21 cellular contexts compared by ENCODE assay signal in the genomic region with DNA sequence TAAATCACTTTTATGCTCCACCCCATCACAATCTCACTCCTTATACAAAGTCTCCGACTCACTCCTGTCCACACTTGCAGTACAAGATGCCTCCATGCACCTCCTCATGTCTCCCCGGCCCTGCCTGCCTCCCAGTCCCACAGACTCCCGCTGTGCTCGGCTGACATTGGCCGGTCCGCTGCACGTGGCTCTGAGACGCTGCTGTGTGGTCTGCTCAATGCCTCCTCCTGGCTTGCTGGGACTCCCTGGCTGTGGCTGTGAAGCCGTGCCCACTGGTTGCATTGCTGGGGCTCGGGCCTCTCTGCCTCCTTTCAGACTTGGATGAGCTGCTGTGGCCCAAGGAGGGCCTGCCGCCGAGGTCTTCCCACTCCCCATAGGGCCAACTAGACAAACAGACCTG.
DNase-seq lines count a peak whose midpoint lies in the region; ATAC-seq, FAIRE-seq and TF ChIP-seq lines count a peak whose summit lies in the region.
"Had no signal": no experiment of that assay in that cellular context is flagged by ENCODE, and none has a peak within 500 bp of the region (broad histone marks: within the 10 kb centered on the region; RNA-seq: fewer than 3 reads in every experiment).

No MANE protein-coding gene starts in this region.

- POLR2A ChIA-PET in K562 (lab: Yijun Ruan, JAX), result interaction anchor here (0.6 kb wide), 1 partner anchor 10 kb away, joined by 4 read pairs; no protein-coding TSS in a partner anchor

- DNase-seq in activated effector memory CD4-positive, alpha-beta T cell treated with anti-CD3 and anti-CD28 coated beads, Interleukin-2, amount 50 U/mL, for 16 hours, result peak; percentile 34
- DNase-seq in activated effector memory CD4-positive, alpha-beta T cell treated with Interleukin-2 at 50 U/mL for 16 hours, result no peak
- DNase-seq in K562 (ENCODE audit: extremely low read depth in 1 of 4, low spot score in 3 of 4) (no peak), mesenteric fat pad (ENCODE audit: low spot score) (peak; percentile 57), spleen (peak; percentile 70), GM12891 (ENCODE audit: insufficient read length, low spot score) (no peak), dermis blood vessel endothelial cell (no peak), HPDE6-E6E7 (ENCODE audit: extremely low spot score) (no peak)
- DNase-seq: GDM1; HFFc6; IMR-90; MV-4-11; NCI-H1105 treated with DMSO at 0.1 percent for 48 hours; NCI-H2029 treated with DMSO at 0.1 percent for 48 hours; NCI-H226; NCI-H510A treated with DMSO at 0.1 percent for 48 hours; NCI-H774; NK-92 treated with Interleukin-12 subunit alpha and Interleukin-12 subunit beta, amount 100 ng/mL, for 24 hours; SHP77 treated with DMSO at 0.1 percent for 48 hours had no signal

- TF ChIP-seq RAD21 in K562 (CRISPR knock-in tag; conservative IDR thresholded peaks at IDR 0.05 in 1 of 2, IDR thresholded peaks at IDR 0.05 in 1 of 2), result no peak

- no TSS peak for BruUV-seq in K562 (replicated peaks; lab: Mats Ljungman, UMichigan)

- H3K4me3 ChIP-seq in K562, result no peak overlapping the region
- no peak overlapping the region for H3K4me3 ChIP-seq in spleen

- no peaks in the 10 kb centered on the region for H3K9me3 ChIP-seq in K562 (replicated peaks; ENCODE audit: control insufficient read depth, insufficient read depth, low read depth, low read length)
- H3K9me3 ChIP-seq in spleen, result no peaks in the 10 kb centered on the region

- peaks cover 7% of the 10 kb centered on the region; the same call in 1 of the 2 replicates for H4K20me1 ChIP-seq in K562 (replicated peaks; ENCODE audit: control insufficient read depth, insufficient read depth, low read length)

- no peaks in the 10 kb centered on the region for H3K36me3 ChIP-seq in K562 (ENCODE audit: control insufficient read depth, insufficient read depth, low read length)
- H3K36me3 ChIP-seq in spleen, result no peaks in the 10 kb centered on the region

- H3K9ac ChIP-seq in K562 (ENCODE audit: insufficient read depth in 1 of 2, low read depth in 2 of 2, low read length in 2 of 2), result no peak overlapping the region

- no peak overlapping the region for H3K4me2 ChIP-seq in K562 (ENCODE audit: insufficient read depth, low read length)

- no peaks in the 10 kb centered on the region for H3K79me2 ChIP-seq in K562 (ENCODE audit: control insufficient read depth, insufficient read depth, low read length)

- CTCF ChIA-PET in K562 (lab: Yijun Ruan, JAX; ENCODE audit: low intra/inter-chr PET ratio), result no interaction called here

- H3K4me1 ChIP-seq in K562 (replicated peaks in 1 of 2; ENCODE audit: control insufficient read depth in 2 of 2, insufficient read depth in 2 of 2, low read length in 2 of 2), result no peaks in the 10 kb centered on the region
- no peaks in the 10 kb centered on the region for H3K4me1 ChIP-seq in spleen

- FAIRE-seq in K562 (lab: Jason Lieb, UNC), result no peak
- no peak for FAIRE-seq in GM12891 (lab: Jason Lieb, UNC)
- FAIRE-seq: A204.1 had no signal

- no peaks in the 10 kb centered on the region for H3K9me1 ChIP-seq in K562 (ENCODE audit: control insufficient read depth, insufficient read depth, low read length)

- no peak for ATAC-seq in K562

- H3K27me3 ChIP-seq in K562 (ENCODE audit: control insufficient read depth in 2 of 2, insufficient read depth in 2 of 2, low read length in 2 of 2), result peaks cover 22 to 84% of the 10 kb centered on the region in 2 experiments; a peak in 4 of 5 replicates
- peaks cover 0 to 42% (median 0%) of the 10 kb centered on the region in 7 donors for H3K27me3 ChIP-seq in spleen (replicated peaks in 1 of 7)

- in situ Hi-C loops in K562 (cut with MboI), result no loop called here

- TF ChIP-seq POLR2A in K562 (conservative IDR thresholded peaks at IDR 0.05), result no peak
- no peak for TF ChIP-seq POLR2A in spleen (IDR thresholded peaks at IDR 0.05)
- no peak for TF ChIP-seq POLR2A in GM12891 (IDR thresholded peaks at IDR 0.05; ENCODE audit: low read depth, low read length)

- no peak overlapping the region for H2AFZ ChIP-seq in K562 (ENCODE audit: low read depth, low read length)

- no peak for TF ChIP-seq CTCF in K562 (IDR thresholded peaks at IDR 0.05 in 2 of 3, conservative IDR thresholded peaks at IDR 0.05 in 1 of 3; ENCODE audit: insufficient read depth in 2 of 3, low read depth in 1 of 3, low read length in 3 of 3)
- TF ChIP-seq CTCF in spleen (IDR thresholded peaks at IDR 0.05 in 8 of 11, conservative IDR thresholded peaks at IDR 0.05 in 3 of 11), result no peak

- intact Hi-C loops in K562 (cut with micrococcal nuclease) (no loop called here), spleen (cut with DNase I; ENCODE audit: low total_unique reads) (no loop called here)

- H3K27ac ChIP-seq in K562 (ENCODE audit: extremely low read depth, low read depth, low read length) (no peak overlapping the region), spleen (no peak overlapping the region)
- H3K27ac ChIP-seq: RWPE1 had no signal

- WGBS in K562 (ENCODE audit: insufficient coverage, low coverage, missing lambda C conversion rate), result 3% methylated on average over 10 of the region's 12 CpGs
- 77 to 89% (median 80%) methylated on average over 11 to 12 of the region's 12 CpGs for WGBS in spleen, 5 donors

- TF ChIP-seq EP300 in K562 (IDR thresholded peaks at IDR 0.05; ENCODE audit: low read length), result no peak

TF ChIP-seq in K562, 482 proteins besides CTCF, POLR2A, EP300 and RAD21:
- no peak for TF ChIP-seq FIP1L1 (IDR thresholded peaks at IDR 0.05; ENCODE audit: low read depth, low read length, poor library complexity, severe bottlenecking)
- TF ChIP-seq, protein P1, sequence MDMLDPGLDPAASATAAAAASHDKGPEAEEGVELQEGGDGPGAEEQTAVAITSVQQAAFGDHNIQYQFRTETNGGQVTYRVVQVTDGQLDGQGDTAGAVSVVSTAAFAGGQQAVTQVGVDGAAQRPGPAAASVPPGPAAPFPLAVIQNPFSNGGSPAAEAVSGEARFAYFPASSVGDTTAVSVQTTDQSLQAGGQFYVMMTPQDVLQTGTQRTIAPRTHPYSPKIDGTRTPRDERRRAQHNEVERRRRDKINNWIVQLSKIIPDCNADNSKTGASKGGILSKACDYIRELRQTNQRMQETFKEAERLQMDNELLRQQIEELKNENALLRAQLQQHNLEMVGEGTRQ (CRISPR knock-in tag; IDR thresholded peaks at IDR 0.05), result peak; percentile 46

TF ChIP-seq in GM12891, 5 proteins besides CTCF, POLR2A, EP300 and RAD21:
- TF ChIP-seq POU2F2 (IDR thresholded peaks at IDR 0.05; ENCODE audit: low read depth, low read length), result no peak
- no peak for TF ChIP-seq SPI1 (IDR thresholded peaks at IDR 0.05; ENCODE audit: low read depth, low read length)
- TF ChIP-seq PAX5 (IDR thresholded peaks at IDR 0.05; ENCODE audit: insufficient read depth, low read length, severe bottlenecking), result no peak
- TF ChIP-seq TAF1 (IDR thresholded peaks at IDR 0.05; ENCODE audit: low read depth, low read length), result no peak
- TF ChIP-seq POLR2AphosphoS5 (IDR thresholded peaks at IDR 0.05; ENCODE audit: low read depth, low read length), result no peak

Comparison
In these comparisons a context has a peak if more than half of its experiments do, and no peak if none do; other contexts are left out.
1. DNase-seq: peak in activated effector memory CD4-positive, alpha-beta T cell treated with anti-CD3 and anti-CD28 coated beads, Interleukin-2, amount 50 U/mL, for 16 hours (single experiment), mesenteric fat pad (single experiment) and spleen (single experiment); none in activated effector memory CD4-positive, alpha-beta T cell treated with Interleukin-2 at 50 U/mL for 16 hours (single experiment), K562 (0 of 4), GM12891 (single experiment), dermis blood vessel endothelial cell (single experiment) and HPDE6-E6E7 (single experiment).